ENCODE assay signal across 17 cellular contexts in genomic region chr12:4011597-4011996, GRCh38.
DNase-seq lines count a peak whose midpoint lies in the region; ATAC-seq, FAIRE-seq and TF ChIP-seq lines count a peak whose summit lies in the region.
"Had no signal": no experiment of that assay in that cellular context is flagged by ENCODE, and none has a peak within 500 bp of the region (broad histone marks: within the 10 kb centered on the region; RNA-seq: fewer than 3 reads in every experiment).

No MANE protein-coding gene starts in this region.

- no peak for FAIRE-seq in GM19239 (lab: Jason Lieb, UNC)
- FAIRE-seq: D721Med, TTC549 had no signal

- TF ChIP-seq CTCF in body of pancreas (IDR thresholded peaks at IDR 0.05), result no peak
- no peak for TF ChIP-seq CTCF in left ventricle myocardium inferior (IDR thresholded peaks at IDR 0.05; ENCODE audit: borderline replicate concordance)

- H3K27ac ChIP-seq in body of pancreas (peak overlapping the region; percentile 62 to 86 (median 84)), left ventricle myocardium inferior (replicated peaks) (no peak overlapping the region)
- H3K27ac ChIP-seq: gastrocnemius medialis had no signal

- DNase-seq in HuH-7.5 (ENCODE audit: low spot score) (peak; percentile 45), body of pancreas (peak in 3 of 4 donors; percentile 39 to 56 (median 54)), kidney glomerular epithelial cell (lab: John Stamatoyannopoulos, UW) (peak; percentile 93), renal cortical epithelial cell (ENCODE audit: low read depth) (peak; percentile 99), epidermal melanocyte (ENCODE audit: insufficient read length, low spot score) (no peak), GM19239 (ENCODE audit: insufficient read length, low spot score) (no peak), left ventricle myocardium inferior (no peak)
- DNase-seq: activated T-cell treated with anti-CD3 and anti-CD28 coated beads, Interleukin-2, amount 50 U/mL, for 1 hour; effector memory CD8-positive, alpha-beta T cell; gastrocnemius medialis; NCI-H1694; stimulated activated CD4-positive, alpha-beta T cell treated with anti-CD3 and anti-CD28 coated beads, Interleukin-12 subunit alpha, Interleukin-12 subunit beta, amount 100 ng/mL, for 4 hours had no signal

- H3K4me1 ChIP-seq in body of pancreas, result peaks cover 81% of the 10 kb centered on the region
- no peaks in the 10 kb centered on the region for H3K4me1 ChIP-seq in left ventricle myocardium inferior
- H3K4me1 ChIP-seq: gastrocnemius medialis had no signal

- H3K27me3 ChIP-seq in body of pancreas (no peaks in the 10 kb centered on the region), left ventricle myocardium inferior (ENCODE audit: low read depth) (peaks cover 19% of the 10 kb centered on the region)
- H3K27me3 ChIP-seq: gastrocnemius medialis had no signal

- H3K36me3 ChIP-seq in body of pancreas (replicated peaks in 1 of 2; ENCODE audit: insufficient read depth in 1 of 2, low read depth in 2 of 2), result no peaks in the 10 kb centered on the region
- no peaks in the 10 kb centered on the region for H3K36me3 ChIP-seq in left ventricle myocardium inferior
- H3K36me3 ChIP-seq: gastrocnemius medialis had no signal

- intact Hi-C loops in body of pancreas (cut with DNase I), result no loop called here
- intact Hi-C loops in left ventricle myocardium inferior (cut with micrococcal nuclease), result no loop called here

- peak in 1 of 3 donors; percentile 10 for TF ChIP-seq POLR2A in body of pancreas (IDR thresholded peaks at IDR 0.05)

- H3K4me3 ChIP-seq in body of pancreas, result no peak overlapping the region
- H3K4me3 ChIP-seq in left ventricle myocardium inferior, result no peak overlapping the region
- H3K4me3 ChIP-seq: gastrocnemius medialis had no signal

- WGBS in body of pancreas, 2 donors, result 20 to 60% methylated on average over 1 to 5 of the region's 5 CpGs

- ATAC-seq in body of pancreas (no peak), GM19467 (IDR thresholded peaks at IDR 0.05; ENCODE audit: unreplicated experiment) (no peak)
- ATAC-seq: activated naive CD4-positive, alpha-beta T cell treated with anti-CD3 and anti-CD28 coated beads, Interleukin-2, amount 50 U/mL, for 72 hours; effector memory CD8-positive, alpha-beta T cell; gastrocnemius medialis; SK-N-SH treated with all-trans-retinoic acid at 6 μM for 48 hours had no signal

- H3K9me3 ChIP-seq in body of pancreas (no peaks in the 10 kb centered on the region), left ventricle myocardium inferior (replicated peaks) (no peaks in the 10 kb centered on the region)
- H3K9me3 ChIP-seq: gastrocnemius medialis had no signal

Comparison
In these comparisons a context has a peak if more than half of its experiments do, and no peak if none do; other contexts are left out.
1. DNase-seq: peak in HuH-7.5 (single experiment), body of pancreas (3 of 4), kidney glomerular epithelial cell (single experiment) and renal cortical epithelial cell (single experiment); none in epidermal melanocyte (single experiment), GM19239 (single experiment) and left ventricle myocardium inferior (single experiment).